In genomic region chr16:2340564-2341455, GRCh38 we compare ENCODE assay signal across 8 cellular contexts. TPM values are rescaled to one million over a fixed set of nuclear protein-coding genes. Genes with fewer than 3 reads are reported as not detected.
DNase-seq lines count a peak whose midpoint lies in the region; ATAC-seq and TF ChIP-seq lines count a peak whose summit lies in the region.

TSS of gene ABCA3 (minus strand) at chr16:2340728. CDS start at chr16:2326466, 14,262 bp downstream.

- peak within 1 kb of the TSS; percentile 92 for H3K4me2 ChIP-seq in GM23338

- H3K4me3 ChIP-seq in GM23338, result peak within 1 kb of the TSS; percentile 74
- H3K4me3 ChIP-seq in fibroblast of pulmonary artery (replicated peaks; ENCODE audit: low read depth, low read length), result peak within 1 kb of the TSS; percentile 45

- no peak within 1 kb of the TSS for H3K27ac ChIP-seq in GM23338 (ENCODE audit: low read depth)

- H3K4me3 Mint-ChIP-seq in GM23338, result peak within 1 kb of the TSS; percentile 74
- H3K4me3 Mint-ChIP-seq in activated T-helper 2 cell treated with anti-CD3 and anti-CD28 coated beads, Interferon-gamma antibody, Interleukin-2, Interleukin-4, amounts not matched to agents 10 μg/mL and 5 μg/mL and 100 μg/mL, durations not matched to agents 14 hours and 24 hours and 36 hours (ENCODE audit: low read depth), result peak within 1 kb of the TSS; percentile 84
- peak within 1 kb of the TSS; percentile 84 to 90 (median 84) for H3K4me3 Mint-ChIP-seq in nephron

- no peak within 1 kb of the TSS for H3K27ac Mint-ChIP-seq in GM23338
- H3K27ac Mint-ChIP-seq in activated T-helper 2 cell treated with anti-CD3 and anti-CD28 coated beads, Interferon-gamma antibody, Interleukin-2, Interleukin-4, amounts not matched to agents 10 μg/mL and 5 μg/mL and 100 μg/mL, durations not matched to agents 14 hours and 24 hours and 36 hours, result peak within 1 kb of the TSS; percentile 33
- H3K27ac Mint-ChIP-seq in nephron, result no peak within 1 kb of the TSS

- intact Hi-C loops in activated T-helper 2 cell treated with anti-CD3 and anti-CD28 coated beads, Interferon-gamma antibody, Interleukin-2, Interleukin-4, amounts not matched to agents 10 μg/mL and 5 μg/mL and 100 μg/mL, durations not matched to agents 14 hours and 24 hours and 36 hours (cut with micrococcal nuclease), result loop anchor here (2.0 to 5.0 kb wide), 3 partner anchors 88 to 319 kb away; partner anchors contain the start of genes ATP6V0C and CCNF

- H3K27me3 Mint-ChIP-seq in GM23338 (ENCODE audit: insufficient read depth, low read depth, poor library complexity) (peaks cover 41% of the 10 kb centered on the region), nephron (ENCODE audit: low read depth) (peaks cover 69% of the 10 kb centered on the region)
- H3K27me3 Mint-ChIP-seq in activated T-helper 2 cell treated with anti-CD3 and anti-CD28 coated beads, Interferon-gamma antibody, Interleukin-2, Interleukin-4, amounts not matched to agents 10 μg/mL and 5 μg/mL and 100 μg/mL, durations not matched to agents 14 hours and 24 hours and 36 hours (ENCODE audit: low read depth), result peaks cover 28% of the 10 kb centered on the region

- H3K36me3 Mint-ChIP-seq in GM23338 (ENCODE audit: low read depth), result peaks cover 7% of the 10 kb centered on the region
- no peaks in the 10 kb centered on the region for H3K36me3 Mint-ChIP-seq in activated T-helper 2 cell treated with anti-CD3 and anti-CD28 coated beads, Interferon-gamma antibody, Interleukin-2, Interleukin-4, amounts not matched to agents 10 μg/mL and 5 μg/mL and 100 μg/mL, durations not matched to agents 14 hours and 24 hours and 36 hours (ENCODE audit: low read depth)
- no peaks in the 10 kb centered on the region for H3K36me3 Mint-ChIP-seq in nephron (ENCODE audit: low read depth)

- no peaks in the 10 kb centered on the region for H3K4me1 ChIP-seq in GM23338 (ENCODE audit: insufficient read depth)

- no peaks in the 10 kb centered on the region for H3K79me2 ChIP-seq in GM23338 (replicated peaks; ENCODE audit: insufficient read depth)

- no peaks in the 10 kb centered on the region for H3K9me2 ChIP-seq in GM23338 (ENCODE audit: insufficient read depth)

- 0 out of 2 replicates have a peak, but pooled peaks cover 3% of the 10 kb centered on the region for H3F3A ChIP-seq in GM23338 (replicated peaks; ENCODE audit: low read depth)

- H3K9me3 Mint-ChIP-seq in GM23338, result peaks cover 20% of the 10 kb centered on the region
- H3K9me3 Mint-ChIP-seq in activated T-helper 2 cell treated with anti-CD3 and anti-CD28 coated beads, Interferon-gamma antibody, Interleukin-2, Interleukin-4, amounts not matched to agents 10 μg/mL and 5 μg/mL and 100 μg/mL, durations not matched to agents 14 hours and 24 hours and 36 hours, result no peaks in the 10 kb centered on the region
- no peaks in the 10 kb centered on the region for H3K9me3 Mint-ChIP-seq in nephron

- H3K36me3 ChIP-seq in GM23338 (ENCODE audit: insufficient read depth), result no peaks in the 10 kb centered on the region

- H3K4me1 Mint-ChIP-seq in GM23338 (peaks cover 5% of the 10 kb centered on the region), nephron (peaks cover 8% of the 10 kb centered on the region)
- peaks cover 23% of the 10 kb centered on the region for H3K4me1 Mint-ChIP-seq in activated T-helper 2 cell treated with anti-CD3 and anti-CD28 coated beads, Interferon-gamma antibody, Interleukin-2, Interleukin-4, amounts not matched to agents 10 μg/mL and 5 μg/mL and 100 μg/mL, durations not matched to agents 14 hours and 24 hours and 36 hours (ENCODE audit: low read depth)

- ATAC-seq in GM23338, result peak; percentile 83
- ATAC-seq in stimulated activated naive CD8-positive, alpha-beta T cell treated with anti-CD3 and anti-CD28 coated beads, Interleukin-15, Interleukin-2, amounts not matched to agents 100 U/mL and 50 U/mL, for 24 hours, result peak; percentile 95

- H4K20me1 ChIP-seq in GM23338 (replicated peaks; ENCODE audit: insufficient read depth), result no peaks in the 10 kb centered on the region; the same call in 1 of the 2 replicates

- peak; percentile 90 for DNase-seq in EL
- DNase-seq in GM23338 (ENCODE audit: low spot score), result peak; percentile 97
- DNase-seq in LHCN-M2 (ENCODE audit: low read depth), result peak; percentile 85
- DNase-seq in RKO (ENCODE audit: low spot score), result peak; percentile 90
- DNase-seq in activated T-helper 2 cell treated with anti-CD3 and anti-CD28 coated beads, Interferon-gamma antibody, Interleukin-2, Interleukin-4, amounts not matched to agents 10 μg/mL and 5 μg/mL and 100 μg/mL, durations not matched to agents 14 hours and 24 hours and 36 hours (ENCODE audit: low spot score), result peak; percentile 96
- peak; percentile 91 for DNase-seq in fibroblast of pulmonary artery (ENCODE audit: low read depth)
- DNase-seq in stimulated activated naive CD8-positive, alpha-beta T cell treated with anti-CD3 and anti-CD28 coated beads, Interleukin-15, Interleukin-2, amounts not matched to agents 100 U/mL and 50 U/mL, for 24 hours, result peak; percentile 98

- TF ChIP-seq CTCF in GM23338 (conservative IDR thresholded peaks at IDR 0.05; ENCODE audit: low read depth in 2 of 2) (peak; percentile 87 to 89), fibroblast of pulmonary artery (IDR thresholded peaks at IDR 0.05; ENCODE audit: low read length, missing control alignments) (peak; percentile 61), nephron (IDR thresholded peaks at IDR 0.05; ENCODE audit: unreplicated experiment in 3 of 3) (peak; percentile 100)

- H3K27me3 ChIP-seq in GM23338 (ENCODE audit: insufficient read depth), result peaks cover 60% of the 10 kb centered on the region

- peak within 1 kb of the TSS; percentile 98 for H2AFZ ChIP-seq in GM23338

TF ChIP-seq in GM23338, 12 proteins besides CTCF, POLR2A, EP300 and RAD21 (continues in another document):
- no peak for TF ChIP-seq JUNB (IDR thresholded peaks at IDR 0.05; ENCODE audit: unreplicated experiment)
- TF ChIP-seq ZNF462 (CRISPR knock-in tag; IDR thresholded peaks at IDR 0.05), result no peak
- TF ChIP-seq POLR2AphosphoS5 (IDR thresholded peaks at IDR 0.05; ENCODE audit: low read depth), result peak; percentile 46; the same call in 1 of the 2 replicates
- TF ChIP-seq ZNF331 (CRISPR knock-in tag; IDR thresholded peaks at IDR 0.05; ENCODE audit: low read depth), result no peak

RNA-seq across cellular contexts. Expression of gene ABCA3, which starts in this region (rescaled TPM):
- total RNA-seq in GM23338 (2014; rRNA removed; shearing (Covaris generic)), result 3.2 and 4.1 TPM in 2 replicates
- 1.8 and 3.0 TPM in 2 replicates for polyA plus RNA-seq in GM23338 (2016; fragmentation: Nextera tagmentation; extraction: Ambion mirVana)
- total RNA-seq in LHCN-M2 (2014; rRNA removed), result 0.29 and 0.32 TPM in 2 replicates
- 0.64 TPM for polyA plus RNA-seq in LHCN-M2 (2012)
- 11.1 and 12.5 TPM in 2 replicates for total RNA-seq in activated T-helper 2 cell treated with anti-CD3 and anti-CD28 coated beads, Interferon-gamma antibody, Interleukin-2, Interleukin-4, amounts not matched to agents 10 μg/mL and 5 μg/mL and 100 μg/mL, durations not matched to agents 14 hours and 24 hours and 36 hours

Comparison
In these comparisons a context has a peak if more than half of its experiments do, and no peak if none do; other contexts are left out.
1. Peak in DNase-seq in LHCN-M2; RNA of the gene not detected or under 1 TPM.